ENCODE assay signal across 8 cellular contexts in genomic region chr14:58171090-58171489, GRCh38.
A peak's percentile ranks its signal among the peaks of the same experiment; 100 is the strongest.
DNase-seq lines count a peak whose midpoint lies in the region; ATAC-seq and TF ChIP-seq lines count a peak whose summit lies in the region.

No MANE protein-coding gene starts in this region.

- H3K27me3 ChIP-seq in SU-DHL-6 (ENCODE audit: low read length) = no peaks in the 10 kb centered on the region

- H3K79me2 ChIP-seq in SU-DHL-6 (ENCODE audit: insufficient read depth, low read length) = no peaks in the 10 kb centered on the region

- H4K20me1 ChIP-seq in SU-DHL-6 (ENCODE audit: low read depth, low read length) = no peaks in the 10 kb centered on the region

- H3K36me3 ChIP-seq in SU-DHL-6 (ENCODE audit: low read length) = no peaks in the 10 kb centered on the region

- H3K4me2 ChIP-seq in SU-DHL-6 (ENCODE audit: low read depth, low read length, poor library complexity, severe bottlenecking) = no peak overlapping the region

- no peaks in the 10 kb centered on the region for H3K9me2 ChIP-seq in SU-DHL-6 (replicated peaks; ENCODE audit: insufficient read depth, low read length)

- no peak overlapping the region for H3K4me3 ChIP-seq in SU-DHL-6 (ENCODE audit: insufficient read depth, low read length, poor library complexity, severe bottlenecking)

- TF ChIP-seq CTCF in SU-DHL-6 (IDR thresholded peaks at IDR 0.05; ENCODE audit: insufficient read depth, low read length, poor library complexity, severe bottlenecking) = no peak

- no peaks in the 10 kb centered on the region for H3F3A ChIP-seq in SU-DHL-6 (ENCODE audit: insufficient read depth)

- peaks cover 6% of the 10 kb centered on the region for H3K4me1 Mint-ChIP-seq in central memory CD8-positive, alpha-beta T cell

- no peak overlapping the region for H3K27ac ChIP-seq in SU-DHL-6 (ENCODE audit: low read depth, low read length)

- peak overlapping the region; percentile 46 for H2AFZ ChIP-seq in SU-DHL-6 (ENCODE audit: low read depth, low read length, severe bottlenecking)

- no peaks in the 10 kb centered on the region for H3K9me3 Mint-ChIP-seq in central memory CD8-positive, alpha-beta T cell

- no peaks in the 10 kb centered on the region for H3K9me3 ChIP-seq in SU-DHL-6 (ENCODE audit: insufficient read depth, low read length)

- H3K4me3 Mint-ChIP-seq in central memory CD8-positive, alpha-beta T cell = no peak overlapping the region

- no peak overlapping the region for H3K9ac ChIP-seq in SU-DHL-6 (ENCODE audit: low read length)

- ATAC-seq in GM18499 (IDR thresholded peaks at IDR 0.05; ENCODE audit: insufficient read depth, unreplicated experiment) (peak; percentile 95), HG02885 (IDR thresholded peaks at IDR 0.05; ENCODE audit: poor library complexity, unreplicated experiment) (peak; percentile 97)
- ATAC-seq in central memory CD8-positive, alpha-beta T cell (replicated peaks; ENCODE audit: extremely low read depth, poor library complexity, severe bottlenecking) = peak; percentile 62

- peaks cover 3% of the 10 kb centered on the region for H3K36me3 Mint-ChIP-seq in central memory CD8-positive, alpha-beta T cell (ENCODE audit: insufficient read depth)

- H3K27me3 Mint-ChIP-seq in central memory CD8-positive, alpha-beta T cell = peaks cover 41% of the 10 kb centered on the region

- H3K27ac Mint-ChIP-seq in central memory CD8-positive, alpha-beta T cell (ENCODE audit: low read depth) = no peak overlapping the region

- peak; percentile 74 for DNase-seq in 8988T
- DNase-seq in NCI-H1417 treated with DMSO at 0.1 percent for 48 hours (lab: John Stamatoyannopoulos, UW) = peak; percentile 63
- DNase-seq in central memory CD8-positive, alpha-beta T cell (ENCODE audit: low spot score in 2 of 2) = no peak
- peak; percentile 78 for DNase-seq in kidney glomerular epithelial cell (lab: John Stamatoyannopoulos, UW)
- DNase-seq in stimulated activated CD4-positive, alpha-beta T cell treated with anti-CD3 and anti-CD28 coated beads, TNF-alpha, amount 100 ng/mL, for 4 hours (ENCODE audit: low read depth in 3 of 3) = peak in 2 of 3 experiments; percentile 17 to 25

Comparison
In these comparisons a context has a peak if more than half of its experiments do, and no peak if none do; other contexts are left out.
1. DNase-seq: peak in 8988T (single experiment), NCI-H1417 treated with DMSO at 0.1 percent for 48 hours (single experiment), kidney glomerular epithelial cell (single experiment) and stimulated activated CD4-positive, alpha-beta T cell treated with anti-CD3 and anti-CD28 coated beads, TNF-alpha, amount 100 ng/mL, for 4 hours (2 of 3); none in central memory CD8-positive, alpha-beta T cell (0 of 2).
2. Peak in every context shown above with its lines, with median percentiles within 50 percentile points of each other: ATAC-seq.